ENCODE assay signal across 29 cellular contexts in the genomic region with DNA sequence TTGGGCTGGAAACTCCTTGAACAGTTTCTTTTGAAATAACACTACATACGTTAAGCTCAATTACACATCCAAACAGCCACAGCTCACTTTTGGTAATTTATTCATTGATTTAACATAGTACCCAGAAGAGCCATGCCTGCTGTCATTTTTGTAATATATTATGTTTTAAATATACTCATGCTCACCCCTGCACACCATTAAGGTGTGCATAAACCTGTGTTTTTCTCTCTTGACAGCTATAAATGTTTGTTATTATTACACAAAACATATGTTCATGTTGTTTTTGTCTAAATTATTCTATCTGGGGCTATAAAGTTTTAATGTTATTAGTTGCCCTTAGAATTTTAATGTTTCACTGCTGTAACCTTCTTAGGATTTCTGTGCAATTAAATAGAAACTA.
"Had no signal": no experiment of that assay in that cellular context is flagged by ENCODE, and none has a peak within 500 bp of the region (broad histone marks: within the 10 kb centered on the region; RNA-seq: fewer than 3 reads in every experiment).

No MANE protein-coding gene starts in this region.

- DNase-seq: activated B cell treated with CpG ODN at 0.5 μM for 24 hours; activated CD4-positive, alpha-beta T cell treated with anti-CD3 and anti-CD28 coated beads for 48 hours; activated CD4-positive, alpha-beta T cell treated with anti-CD3 and anti-CD28 coated beads, Interleukin-2, amount 50 U/mL, for 1 hour; activated CD4-positive, alpha-beta T cell treated with anti-CD3 and anti-CD28 coated beads, Interleukin-2, amount 50 U/mL, for 48 hours; activated CD8-positive, alpha-beta memory T cell treated with anti-CD3 and anti-CD28 coated beads for 24 hours; activated CD8-positive, alpha-beta T cell treated with anti-CD3 and anti-CD28 coated beads for 36 hours; activated effector memory CD4-positive, alpha-beta T cell treated with anti-CD3 and anti-CD28 coated beads, Interleukin-2, amount 50 U/mL, for 16 hours; activated naive CD4-positive, alpha-beta T cell treated with anti-CD3 and anti-CD28 coated beads, Interleukin-2, amount 10 ng/mL, durations not matched to agents 7 days and 5 days; activated naive CD8-positive, alpha-beta T cell treated with anti-CD3 and anti-CD28 coated beads, Interleukin-2, amount 10 ng/mL, durations not matched to agents 7 days and 5 days; activated T-cell treated with anti-CD3 and anti-CD28 coated beads, Interleukin-2, amount 50 U/mL, for 4 hours; central memory CD4-positive, alpha-beta T cell; cerebellar nuclear complex; colonic mucosa; effector CD8-positive, alpha-beta T cell; esophagus squamous epithelium; foreskin melanocyte; heart right ventricle; T1000; WERI-Rb-1 had no signal

- H3K4me1 Mint-ChIP-seq: activated T-helper 17 cell treated with anti-CD3 and anti-CD28 coated beads, Interleukin-2, amount 50 U/mL, for 72 hours had no signal

- H3K27ac ChIP-seq: ascending aorta, breast epithelium, cardiac muscle cell, colonic mucosa, epithelial cell of prostate, esophagus squamous epithelium, gastroesophageal sphincter, hepatocyte, WERI-Rb-1 had no signal

- H3K27ac Mint-ChIP-seq: activated B cell treated with CpG ODN at 0.5 μM for 24 hours; activated CD8-positive, alpha-beta T cell treated with anti-CD3 and anti-CD28 coated beads for 36 hours; activated naive CD4-positive, alpha-beta T cell treated with anti-CD3 and anti-CD28 coated beads, Interleukin-2, amount 10 ng/mL, durations not matched to agents 7 days and 5 days; activated naive CD4-positive, alpha-beta T cell treated with anti-CD3 and anti-CD28 coated beads, Interleukin-2, amount 50 U/mL, for 72 hours; activated naive CD8-positive, alpha-beta T cell treated with anti-CD3 and anti-CD28 coated beads, Interleukin-2, amount 10 ng/mL, durations not matched to agents 7 days and 5 days; activated T-helper 17 cell treated with anti-CD3 and anti-CD28 coated beads, Interleukin-2, amount 50 U/mL, for 72 hours; brain had no signal

- H3K36me3 ChIP-seq: breast epithelium, cardiac muscle cell, colonic mucosa, esophagus squamous epithelium, gastroesophageal sphincter, WERI-Rb-1 had no signal

- H3K4me3 Mint-ChIP-seq: activated B cell treated with CpG ODN at 0.5 μM for 24 hours; activated CD8-positive, alpha-beta T cell treated with anti-CD3 and anti-CD28 coated beads for 36 hours; activated naive CD4-positive, alpha-beta T cell treated with anti-CD3 and anti-CD28 coated beads, Interleukin-2, amount 10 ng/mL, durations not matched to agents 7 days and 5 days; activated naive CD8-positive, alpha-beta T cell treated with anti-CD3 and anti-CD28 coated beads, Interleukin-2, amount 10 ng/mL, durations not matched to agents 7 days and 5 days; activated T-cell treated with anti-CD3 and anti-CD28 coated beads, Interleukin-2, amount 50 U/mL, for 4 hours; activated T-helper 17 cell treated with anti-CD3 and anti-CD28 coated beads, Interleukin-2, amount 50 U/mL, for 72 hours; brain had no signal

- H3K4me3 ChIP-seq: ascending aorta, breast epithelium, cardiac muscle cell, colonic mucosa, esophagus squamous epithelium, gastroesophageal sphincter, heart right ventricle, hepatocyte had no signal

- H3K36me3 Mint-ChIP-seq: activated naive CD4-positive, alpha-beta T cell treated with anti-CD3 and anti-CD28 coated beads, Interleukin-2, amount 10 ng/mL, durations not matched to agents 7 days and 5 days; activated naive CD4-positive, alpha-beta T cell treated with anti-CD3 and anti-CD28 coated beads, Interleukin-2, amount 50 U/mL, for 72 hours; activated naive CD8-positive, alpha-beta T cell treated with anti-CD3 and anti-CD28 coated beads, Interleukin-2, amount 10 ng/mL, durations not matched to agents 7 days and 5 days had no signal

- H3K27me3 Mint-ChIP-seq: activated CD8-positive, alpha-beta T cell treated with anti-CD3 and anti-CD28 coated beads for 36 hours; activated naive CD4-positive, alpha-beta T cell treated with anti-CD3 and anti-CD28 coated beads, Interleukin-2, amount 10 ng/mL, durations not matched to agents 7 days and 5 days; activated naive CD8-positive, alpha-beta T cell treated with anti-CD3 and anti-CD28 coated beads, Interleukin-2, amount 10 ng/mL, durations not matched to agents 7 days and 5 days had no signal

- ATAC-seq: activated CD4-positive, CD25-positive, alpha-beta regulatory T cell treated with anti-CD3 and anti-CD28 coated beads, Interleukin-2, amount 50 U/mL, for 24 hours; activated CD8-positive, alpha-beta T cell treated with anti-CD3 and anti-CD28 coated beads for 36 hours; activated naive CD4-positive, alpha-beta T cell treated with anti-CD3 and anti-CD28 coated beads, Interleukin-2, amount 50 U/mL, for 72 hours; activated T-cell treated with anti-CD3 and anti-CD28 coated beads, Interleukin-2, amount 50 U/mL, for 4 hours; activated T-helper 17 cell treated with anti-CD3 and anti-CD28 coated beads, Interleukin-2, amount 50 U/mL, for 72 hours; gastroesophageal sphincter; heart right ventricle had no signal

- H3K27me3 ChIP-seq: ascending aorta, breast epithelium, cardiac muscle cell, colonic mucosa, esophagus squamous epithelium, gastroesophageal sphincter, heart right ventricle, hepatocyte had no signal

- H3K9me3 ChIP-seq: ascending aorta, breast epithelium, colonic mucosa, esophagus squamous epithelium, gastroesophageal sphincter, heart right ventricle had no signal

- H3K4me1 ChIP-seq: breast epithelium, colonic mucosa, esophagus squamous epithelium, gastroesophageal sphincter had no signal

- H3K9me3 Mint-ChIP-seq: activated B cell treated with CpG ODN at 0.5 μM for 24 hours; activated naive CD4-positive, alpha-beta T cell treated with anti-CD3 and anti-CD28 coated beads, Interleukin-2, amount 10 ng/mL, durations not matched to agents 7 days and 5 days had no signal
